32 cellular contexts compared by ENCODE assay signal in genomic region chr1:240925273-240925672, GRCh38.
"Had no signal": no experiment of that assay in that cellular context is flagged by ENCODE, and none has a peak within 500 bp of the region (broad histone marks: within the 10 kb centered on the region; RNA-seq: fewer than 3 reads in every experiment).

No MANE protein-coding gene starts in this region.

- H3K36me3 ChIP-seq: adrenal gland, ascending aorta, brain microvascular endothelial cell, breast epithelium, cardiac muscle cell had no signal

- H3K27me3 ChIP-seq: adrenal gland, ascending aorta, body of pancreas, brain microvascular endothelial cell, breast epithelium, cardiac muscle cell had no signal

- DNase-seq: activated effector memory CD4-positive, alpha-beta T cell treated with anti-CD3 and anti-CD28 coated beads, Interleukin-2, amount 50 U/mL, for 16 hours; activated effector memory CD4-positive, alpha-beta T cell treated with Interleukin-2 at 50 U/mL for 16 hours; activated gamma-delta T cell; activated gamma-delta T cell treated with Interleukin-2 at 50 U/mL for 16 hours; activated naive CD4-positive, alpha-beta T cell; activated naive CD4-positive, alpha-beta T cell treated with anti-CD3 and anti-CD28 coated beads for 36 hours; activated naive CD4-positive, alpha-beta T cell treated with anti-CD3 and anti-CD28 coated beads, Interleukin-2, amount 10 ng/mL, durations not matched to agents 7 days and 5 days; activated naive CD4-positive, alpha-beta T cell treated with anti-CD3 and anti-CD28 coated beads, Interleukin-2, amount 50 U/mL, for 16 hours; activated naive CD4-positive, alpha-beta T cell treated with Interleukin-2 at 50 U/mL for 16 hours; activated naive CD8-positive, alpha-beta T cell treated with anti-CD3 and anti-CD28 coated beads for 36 hours; activated naive CD8-positive, alpha-beta T cell treated with anti-CD3 and anti-CD28 coated beads, Interleukin-2, amount 10 ng/mL, durations not matched to agents 7 days and 5 days; activated naive CD8-positive, alpha-beta T cell treated with anti-CD3 and anti-CD28 coated beads, Interleukin-2, amount 50 U/mL, for 24 hours; activated T-cell treated with anti-CD3 and anti-CD28 coated beads, Interleukin-2, amount 50 U/mL, for 4 hours; activated T-cell treated with anti-CD3 and anti-CD28 coated beads, Interleukin-2, amount 50 U/mL, for 48 hours; activated T-cell treated with anti-CD3 and anti-CD28 coated beads, Interleukin-2, amount 50 U/mL, for 72 hours; adrenal gland; amniotic stem cell; amygdala; anterior cingulate cortex; aorta; body of pancreas; brain microvascular endothelial cell; caudate nucleus; central memory CD4-positive, alpha-beta T cell; cerebellar nuclear complex had no signal

- ATAC-seq: activated naive CD4-positive, alpha-beta T cell treated with anti-CD3 and anti-CD28 coated beads, Interleukin-2, amount 50 U/mL, for 72 hours; activated naive CD8-positive, alpha-beta T cell treated with anti-CD3 and anti-CD28 coated beads, Interleukin-2, amount 50 U/mL, for 24 hours; activated T-cell treated with anti-CD3 and anti-CD28 coated beads, Interleukin-2, amount 50 U/mL, for 4 hours; activated T-cell treated with anti-CD3 and anti-CD28 coated beads, Interleukin-2, amount 50 U/mL, for 72 hours; activated T-helper 17 cell treated with anti-CD3 and anti-CD28 coated beads, Interleukin-2, amount 50 U/mL, for 72 hours; body of pancreas had no signal

- H3K27ac ChIP-seq: adrenal gland, ascending aorta, body of pancreas, brain microvascular endothelial cell, breast epithelium, cardiac muscle cell had no signal

- H3K4me3 ChIP-seq: adrenal gland, ascending aorta, body of pancreas, breast epithelium, cardiac muscle cell had no signal

- H3K9me3 ChIP-seq: adrenal gland, ascending aorta, body of pancreas had no signal

- H3K4me1 ChIP-seq: adrenal gland, ascending aorta, body of pancreas, breast epithelium had no signal

- FAIRE-seq: astrocyte, bronchial epithelial cell had no signal
